23 cellular contexts compared by ENCODE assay signal in the genomic region with DNA sequence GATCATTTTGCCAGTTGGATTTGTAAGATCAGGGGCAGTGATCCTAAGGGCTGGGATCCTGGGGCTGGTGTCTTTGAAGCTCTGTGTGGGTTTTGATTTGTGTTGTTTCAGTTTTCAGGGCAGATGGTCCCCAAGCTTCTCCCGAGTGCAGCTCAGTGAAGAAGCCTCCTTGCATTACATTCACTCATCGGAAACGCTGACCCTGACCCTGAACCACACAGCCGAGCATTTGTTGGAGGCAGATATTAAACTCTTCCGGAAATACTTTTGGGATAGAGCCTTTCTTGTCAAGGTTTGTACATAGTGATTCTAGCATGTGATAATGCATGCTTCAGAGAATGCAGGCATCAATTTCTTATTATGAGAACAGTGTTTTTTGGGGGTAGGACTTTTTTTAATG.
"Had no signal": no experiment of that assay in that cellular context is flagged by ENCODE, and none has a peak within 500 bp of the region (broad histone marks: within the 10 kb centered on the region; RNA-seq: fewer than 3 reads in every experiment).

No MANE protein-coding gene starts in this region.

- H3K4me1 ChIP-seq: colonic mucosa, esophagus squamous epithelium, gastrocnemius medialis had no signal

- H3K27ac ChIP-seq: colonic mucosa, epithelial cell of prostate, esophagus squamous epithelium, gastrocnemius medialis, heart right ventricle, left lung, lower lobe of right lung had no signal

- ATAC-seq: effector memory CD8-positive, alpha-beta T cell; esophagus mucosa; gastrocnemius medialis; heart right ventricle; left cardiac atrium; left lung; left ventricle myocardium superior; lower lobe of right lung; mucosa of descending colon had no signal

- H3K4me3 ChIP-seq: colonic mucosa, esophagus squamous epithelium, gastrocnemius medialis, heart right ventricle, left lung, lower lobe of right lung, mucosa of descending colon had no signal

- H3K36me3 ChIP-seq: colonic mucosa, gastrocnemius medialis, heart right ventricle, left lung, lower lobe of right lung had no signal

- H3K27me3 ChIP-seq: colonic mucosa, esophagus squamous epithelium, gastrocnemius medialis, heart right ventricle, left lung had no signal

- H3K9me3 ChIP-seq: colonic mucosa, esophagus squamous epithelium, gastrocnemius medialis, heart right ventricle, left lung, lower lobe of right lung, mucosa of descending colon had no signal

- DNase-seq: colonic mucosa; cortex of kidney; effector CD8-positive, alpha-beta T cell; effector memory CD8-positive, alpha-beta T cell; endodermal cell; erythroblast; esophagus squamous epithelium; foreskin fibroblast; foreskin melanocyte; gastrocnemius medialis; glutamatergic neuron; head of caudate nucleus; heart right ventricle; hippocampal formation; left cardiac atrium; left lung; left ventricle myocardium superior; lower lobe of right lung; mesenchymal stem cell; mucosa of descending colon; naive B cell had no signal
